ENCODE assay signal across 35 cellular contexts in genomic region chr19:38411041-38411712, GRCh38. TPM values are rescaled to one million over a fixed set of nuclear protein-coding genes. Genes with fewer than 3 reads are reported as not detected.
"Had no signal": no experiment of that assay in that cellular context is flagged by ENCODE, and none has a peak within 500 bp of the region (broad histone marks: within the 10 kb centered on the region; RNA-seq: fewer than 3 reads in every experiment).

No MANE protein-coding gene starts in this region.

- H3K9me3 Mint-ChIP-seq: activated naive CD4-positive, alpha-beta T cell treated with anti-CD3 and anti-CD28 coated beads for 36 hours; activated naive CD8-positive, alpha-beta T cell treated with anti-CD3 and anti-CD28 coated beads for 36 hours; activated T-helper 1 cell treated with anti-CD3 and anti-CD28 coated beads, Interleukin-12 subunit alpha, Interleukin-12 subunit beta, Interleukin-2, Interleukin-4 antibody, amounts not matched to agents 30 ng/mL and 10 ng/mL and 1 ng/mL, durations not matched to agents 14 hours and 24 hours and 36 hours; brain; effector memory CD8-positive, alpha-beta T cell; naive B cell; nephron progenitor cell had no signal

- H3K27ac ChIP-seq: adrenal gland, ascending aorta, cardiac muscle cell, coronary artery, gastroesophageal sphincter, hepatocyte, parathyroid adenoma, psoas muscle, tibial nerve, WERI-Rb-1 had no signal

- H3K4me3 Mint-ChIP-seq: activated naive CD4-positive, alpha-beta T cell treated with anti-CD3 and anti-CD28 coated beads for 36 hours; activated naive CD8-positive, alpha-beta T cell treated with anti-CD3 and anti-CD28 coated beads for 36 hours; activated T-helper 1 cell treated with anti-CD3 and anti-CD28 coated beads, Interleukin-12 subunit alpha, Interleukin-12 subunit beta, Interleukin-2, Interleukin-4 antibody, amounts not matched to agents 30 ng/mL and 10 ng/mL and 1 ng/mL, durations not matched to agents 14 hours and 24 hours and 36 hours; brain; effector memory CD8-positive, alpha-beta T cell; naive B cell; nephron progenitor cell had no signal

- DNase-seq: activated CD4-positive, alpha-beta T cell treated with anti-CD3 and anti-CD28 coated beads for 48 hours; activated CD4-positive, alpha-beta T cell treated with anti-CD3 and anti-CD28 coated beads, Interleukin-2, amount 50 U/mL, for 48 hours; activated CD8-positive, alpha-beta memory T cell treated with anti-CD3 and anti-CD28 coated beads for 24 hours; activated CD8-positive, alpha-beta memory T cell treated with anti-CD3 and anti-CD28 coated beads, Interleukin-2, amount 50 U/mL, for 4 hours; activated effector memory CD4-positive, alpha-beta T cell treated with anti-CD3 and anti-CD28 coated beads, Interleukin-2, amount 50 U/mL, for 16 hours; activated naive CD4-positive, alpha-beta T cell treated with anti-CD3 and anti-CD28 coated beads for 36 hours; activated naive CD8-positive, alpha-beta T cell treated with anti-CD3 and anti-CD28 coated beads for 36 hours; activated T-cell treated with anti-CD3 and anti-CD28 coated beads, Interleukin-2, amount 50 U/mL, for 1 hour; adrenal gland; effector memory CD8-positive, alpha-beta T cell; left cardiac atrium; mammary epithelial cell; naive B cell; nephron progenitor cell; nucleus accumbens; psoas muscle; stimulated activated CD4-positive, alpha-beta T cell treated with anti-CD3 and anti-CD28 coated beads, Interleukin-15, amount 100 ng/mL, for 24 hours; stimulated activated CD4-positive, alpha-beta T cell treated with anti-CD3 and anti-CD28 coated beads, Interleukin-2, amount 100 ng/mL, for 24 hours; stimulated activated naive CD4-positive, alpha-beta T cell; T1000; WERI-Rb-1 had no signal

- H3K4me1 ChIP-seq: adrenal gland, ascending aorta, gastroesophageal sphincter, parathyroid adenoma, psoas muscle, tibial nerve had no signal

- H3K4me1 Mint-ChIP-seq: activated naive CD8-positive, alpha-beta T cell treated with anti-CD3 and anti-CD28 coated beads for 36 hours; brain had no signal

- H3K36me3 ChIP-seq: cardiac muscle cell had no signal

- H3K27ac Mint-ChIP-seq: activated naive CD4-positive, alpha-beta T cell treated with anti-CD3 and anti-CD28 coated beads for 36 hours; activated naive CD8-positive, alpha-beta T cell treated with anti-CD3 and anti-CD28 coated beads for 36 hours; activated T-helper 1 cell treated with anti-CD3 and anti-CD28 coated beads, Interleukin-12 subunit alpha, Interleukin-12 subunit beta, Interleukin-2, Interleukin-4 antibody, amounts not matched to agents 30 ng/mL and 10 ng/mL and 1 ng/mL, durations not matched to agents 14 hours and 24 hours and 36 hours had no signal

- H3K27me3 Mint-ChIP-seq: activated naive CD8-positive, alpha-beta T cell treated with anti-CD3 and anti-CD28 coated beads for 36 hours; effector memory CD8-positive, alpha-beta T cell; naive B cell had no signal

- H3K4me3 ChIP-seq: adrenal gland, ascending aorta, cardiac muscle cell, coronary artery, gastroesophageal sphincter, hepatocyte, psoas muscle, tibial nerve had no signal

- ATAC-seq: activated CD4-positive, CD25-positive, alpha-beta regulatory T cell treated with anti-CD3 and anti-CD28 coated beads, Interleukin-2, amount 50 U/mL, for 24 hours; effector memory CD8-positive, alpha-beta T cell; gastroesophageal sphincter; left cardiac atrium; psoas muscle had no signal

- H3K9me3 ChIP-seq: adrenal gland, ascending aorta, gastroesophageal sphincter, psoas muscle, tibial nerve had no signal

RNA-seq across cellular contexts. Expression of gene RASGRP4, which starts 14.8 kb away (rescaled TPM):
- total RNA-seq: fibroblast of lung, fibroblast of villous mesenchyme, mammary epithelial cell had no signal
- polyA plus RNA-seq: fibroblast of lung, hepatocyte, keratinocyte, mammary epithelial cell had no signal

RNA-seq across cellular contexts. Expression of gene GGN, which starts 23.3 kb away (rescaled TPM):
- total RNA-seq: liver, tibial nerve had no signal
- polyA plus RNA-seq: keratinocyte, liver, mammary epithelial cell had no signal
